Comparison of ENCODE assay signal across 15 cellular contexts in the genomic region with DNA sequence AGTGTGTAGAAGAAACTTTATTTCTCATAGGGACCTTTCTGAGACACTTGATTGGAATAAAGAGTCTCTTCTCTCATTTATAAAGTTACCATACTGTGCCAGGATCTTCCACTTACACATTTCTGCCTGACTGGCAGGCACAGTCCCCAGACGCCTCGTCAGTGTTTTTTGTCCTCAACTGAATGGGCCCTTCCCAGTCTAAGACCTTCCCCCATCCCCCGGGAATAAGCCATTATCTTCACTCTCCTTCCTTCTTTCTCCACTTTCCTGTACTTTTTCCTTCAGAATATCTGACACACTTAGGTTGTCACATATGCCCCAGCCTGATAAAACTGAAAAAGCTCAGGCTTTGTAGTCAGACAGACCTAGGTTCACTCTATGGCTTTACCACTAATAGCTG. TPM values are rescaled to one million over a fixed set of nuclear protein-coding genes. Genes with fewer than 3 reads are reported as not detected.
DNase-seq lines count a peak whose midpoint lies in the region; ATAC-seq and TF ChIP-seq lines count a peak whose summit lies in the region.
"Had no signal": no experiment of that assay in that cellular context is flagged by ENCODE, and none has a peak within 500 bp of the region (broad histone marks: within the 10 kb centered on the region; RNA-seq: fewer than 3 reads in every experiment).

No MANE protein-coding gene starts in this region.

- no CpG with 5 or more reads among the region's 3 CpGs for WGBS in IMR-90 (ENCODE audit: extremely low coverage in 2 of 2, insufficient read length in 1 of 2), 2 experiments
- WGBS in mammary epithelial cell (ENCODE audit: low coverage, missing lambda C conversion rate), result 97% methylated on average over 3 of the region's 3 CpGs
- WGBS in neuronal stem cell (ENCODE audit: extremely low coverage in 2 of 2, insufficient read length in 2 of 2, insufficient replicate concordance in 1 of 2), 2 donors, result no CpG with 5 or more reads among the region's 3 CpGs

- H2BK15ac ChIP-seq in IMR-90 (ENCODE audit: low read depth, low read length) (peak overlapping the region; percentile 65; the same call in 2 of the 3 replicates), neuronal stem cell (ENCODE audit: low read length) (no peak overlapping the region)

- H2AK5ac ChIP-seq in IMR-90 (ENCODE audit: low read depth, low read length) (peak overlapping the region; percentile 57; the same call in 1 of the 2 replicates), neuronal stem cell (ENCODE audit: low read depth, low read length) (no peak overlapping the region)

- H4K5ac ChIP-seq in IMR-90 (ENCODE audit: low read depth, low read length), result peak overlapping the region; percentile 30; the same call in 1 of the 2 replicates

- CTCF ChIA-PET in IMR-90 (lab: Yijun Ruan, JAX) (interaction anchor here (1.3 to 2.2 kb wide), 2 partner anchors 38 to 131 kb away, joined by 8 to 10 read pairs; no protein-coding TSS in a partner anchor), WTC11 (lab: Charles Lee) (interaction anchor here (0.6 to 2.7 kb wide), 5 partner anchors 9 to 194 kb away, joined by 3 to 19 read pairs (median 4); no protein-coding TSS in a partner anchor), mammary epithelial cell (lab: Charles Lee; ENCODE audit: low non-redundant PET) (no interaction called here)

- 0 out of 2 replicates have a peak overlapping the region, but pooled peaks have one; percentile 46 for H3K27ac Mint-ChIP-seq in WTC11
- H3K27ac Mint-ChIP-seq in nephron progenitor cell, result peak overlapping the region; percentile 30

- H2AK9ac ChIP-seq in IMR-90 (replicated peaks; ENCODE audit: low read depth, low read length, poor library complexity), result no peak overlapping the region

- H3K4me1 ChIP-seq in BLaER1, result peaks cover 45% of the 10 kb centered on the region
- peaks cover 13% of the 10 kb centered on the region for H3K4me1 ChIP-seq in IMR-90 (ENCODE audit: control insufficient read depth, insufficient read depth, low read length)
- no peaks in the 10 kb centered on the region for H3K4me1 ChIP-seq in mammary epithelial cell (ENCODE audit: insufficient read depth, low read length)
- H3K4me1 ChIP-seq in neuronal stem cell (ENCODE audit: control insufficient read depth in 2 of 2, insufficient read depth in 1 of 2, low read depth in 1 of 2, low read length in 2 of 2), result peaks cover 8 to 14% of the 10 kb centered on the region in 2 donors
- H3K4me1 ChIP-seq: HAP-1 had no signal

- H3K14ac ChIP-seq in IMR-90 (replicated peaks; ENCODE audit: low read depth, low read length) (peak overlapping the region; percentile 23), neuronal stem cell (ENCODE audit: low read length) (no peak overlapping the region)

- H4K20me1 ChIP-seq in BLaER1 (peaks cover 48% of the 10 kb centered on the region), IMR-90 (ENCODE audit: insufficient read depth, low read length) (peaks cover 4% of the 10 kb centered on the region; the same call in 1 of the 2 replicates), mammary epithelial cell (ENCODE audit: insufficient read depth, low read length) (no peaks in the 10 kb centered on the region)

- POLR2A ChIA-PET in IMR-90 (lab: Charles Lee; ENCODE audit: unreplicated experiment) (no interaction called here), WTC11 (lab: Charles Lee) (interaction anchor here (0.7 to 1.0 kb wide), 2 partner anchors 20 to 216 kb away, joined by 3 to 5 read pairs; no protein-coding TSS in a partner anchor)

- TF ChIP-seq RAD21 in IMR-90 (IDR thresholded peaks at IDR 0.05; ENCODE audit: low read length), result no peak

- intact Hi-C loops in IMR-90 (cut with micrococcal nuclease) (no loop called here), mammary epithelial cell (cut with micrococcal nuclease) (no loop called here)

- H3K27ac ChIP-seq in BLaER1 (no peak overlapping the region), IMR-90 (ENCODE audit: insufficient read depth, low read length) (peak overlapping the region; percentile 61), mammary epithelial cell (ENCODE audit: insufficient read depth, low read depth, low read length) (no peak overlapping the region), neuronal stem cell (replicated peaks; ENCODE audit: low read length) (no peak overlapping the region)

- H3K36me3 ChIP-seq in BLaER1 (peaks cover 27% of the 10 kb centered on the region), IMR-90 (ENCODE audit: control insufficient read depth, insufficient read depth, low read length) (no peaks in the 10 kb centered on the region), mammary epithelial cell (ENCODE audit: insufficient read depth, low read length) (no peaks in the 10 kb centered on the region), neuronal stem cell (replicated peaks in 1 of 2; ENCODE audit: control insufficient read depth in 2 of 2, insufficient read depth in 2 of 2, low read length in 2 of 2) (no peaks in the 10 kb centered on the region)
- H3K36me3 ChIP-seq: HAP-1 had no signal

- ATAC-seq in IMR-90 (ENCODE audit: low read depth), result no peak; the same call in 1 of the 2 replicates
- ATAC-seq in WTC11, result no peak
- ATAC-seq in GM19351 (IDR thresholded peaks at IDR 0.05; ENCODE audit: unreplicated experiment), result no peak
- no peak for ATAC-seq in GM21390 (IDR thresholded peaks at IDR 0.05; ENCODE audit: unreplicated experiment)

- H3K4me1 Mint-ChIP-seq in WTC11 (peaks cover 17% of the 10 kb centered on the region), nephron progenitor cell (peaks cover 41% of the 10 kb centered on the region)

- H4K8ac ChIP-seq in IMR-90 (ENCODE audit: low read depth in 2 of 2, low read length in 2 of 2), result peak overlapping the region; percentile 74 to 77; a peak in 3 of 4 replicates
- H4K8ac ChIP-seq in neuronal stem cell (ENCODE audit: low read depth, low read length), result no peak overlapping the region

- H3K18ac ChIP-seq in IMR-90 (ENCODE audit: low read depth, low read length) (peak overlapping the region; percentile 78; the same call in 1 of the 2 replicates), neuronal stem cell (ENCODE audit: low read length) (no peak overlapping the region)

- H3K9me3 Mint-ChIP-seq in WTC11 (no peaks in the 10 kb centered on the region), nephron progenitor cell (no peaks in the 10 kb centered on the region)
- H3K9me3 Mint-ChIP-seq: CD8-positive, alpha-beta memory T cell had no signal

- TF ChIP-seq CTCF in IMR-90 (conservative IDR thresholded peaks at IDR 0.05; ENCODE audit: low read depth, low read length) (no peak), WTC11 (IDR thresholded peaks at IDR 0.05) (no peak), nephron progenitor cell (IDR thresholded peaks at IDR 0.05) (no peak), mammary epithelial cell (conservative IDR thresholded peaks at IDR 0.05 in 1 of 2, IDR thresholded peaks at IDR 0.05 in 1 of 2; ENCODE audit: extremely low read depth in 1 of 2, insufficient read depth in 1 of 2, low read depth in 1 of 2, low read length in 2 of 2) (no peak)

- no peak for TF ChIP-seq POLR2A in IMR-90 (IDR thresholded peaks at IDR 0.05; ENCODE audit: low read depth, low read length)

- DNase-seq in IMR-90 (no peak), WTC11 (ENCODE audit: low spot score) (no peak), nephron progenitor cell (no peak), mammary epithelial cell (no peak), neuronal stem cell (ENCODE audit: low spot score) (no peak)
- DNase-seq: CD8-positive, alpha-beta memory T cell; DND-41; NCI-H1417 treated with DMSO at 0.1 percent for 48 hours; NCI-H2029 treated with DMSO at 0.1 percent for 48 hours; NCI-H446; SW 1271 had no signal

- H2BK20ac ChIP-seq in IMR-90 (ENCODE audit: low read depth, low read length), result peak overlapping the region; percentile 41

- H3K79me1 ChIP-seq in IMR-90 (ENCODE audit: low read depth in 1 of 2, low read length in 2 of 2), result peaks cover 23 to 28% of the 10 kb centered on the region in 2 experiments
- H3K79me1 ChIP-seq in neuronal stem cell (ENCODE audit: low read depth, low read length), result no peaks in the 10 kb centered on the region

- H2BK12ac ChIP-seq in neuronal stem cell (ENCODE audit: low read length), result no peak overlapping the region

- no peaks in the 10 kb centered on the region for H3K27me3 ChIP-seq in BLaER1
- no peaks in the 10 kb centered on the region for H3K27me3 ChIP-seq in IMR-90 (ENCODE audit: control insufficient read depth, insufficient read depth, low read length)
- no peaks in the 10 kb centered on the region for H3K27me3 ChIP-seq in mammary epithelial cell (ENCODE audit: insufficient read depth, low read length)
- no peaks in the 10 kb centered on the region for H3K27me3 ChIP-seq in neuronal stem cell (ENCODE audit: control insufficient read depth in 3 of 3, insufficient read depth in 3 of 3, low read depth in 1 of 3, low read length in 3 of 3)

- H2BK120ac ChIP-seq in IMR-90 (ENCODE audit: low read depth, low read length) (peak overlapping the region; percentile 73), neuronal stem cell (ENCODE audit: low read depth, low read length) (no peak overlapping the region)

- no peak overlapping the region for H2AFZ ChIP-seq in IMR-90 (replicated peaks; ENCODE audit: low read length, poor library complexity)
- no peak overlapping the region for H2AFZ ChIP-seq in mammary epithelial cell (ENCODE audit: low read depth, low read length)
- no peak overlapping the region for H2AFZ ChIP-seq in neuronal stem cell (ENCODE audit: low read length)

- H3K4me3 ChIP-seq in BLaER1 (no peak overlapping the region), IMR-90 (ENCODE audit: insufficient read depth, low read depth, low read length) (no peak overlapping the region), mammary epithelial cell (replicated peaks in 1 of 3; ENCODE audit: insufficient read depth in 1 of 3, low read depth in 2 of 3, low read length in 3 of 3) (no peak overlapping the region), neuronal stem cell (ENCODE audit: low read length in 2 of 2) (no peak overlapping the region)
- H3K4me3 ChIP-seq: HAP-1 had no signal

- H3K4ac ChIP-seq in IMR-90 (ENCODE audit: low read depth, low read length) (peak overlapping the region; percentile 34; the same call in 1 of the 2 replicates), neuronal stem cell (ENCODE audit: low read length) (no peak overlapping the region)

- H3K79me2 ChIP-seq in mammary epithelial cell (ENCODE audit: insufficient read depth, low read length), result no peaks in the 10 kb centered on the region

- in situ Hi-C loops in IMR-90 (cut with MboI; ENCODE audit: low sequenced_read_pairs) (no loop called here), mammary epithelial cell (cut with MboI; ENCODE audit: low sequenced_read_pairs in 2 of 2) (no loop called here)

- H3K36me3 Mint-ChIP-seq in WTC11 (no peaks in the 10 kb centered on the region), nephron progenitor cell (ENCODE audit: low read depth) (peaks cover 6% of the 10 kb centered on the region)

- BruUV-seq in IMR-90 (replicated peaks; lab: Mats Ljungman, UMichigan) (no TSS peak), mammary epithelial cell (replicated peaks; lab: Mats Ljungman, UMichigan) (no TSS peak)

- H4K91ac ChIP-seq in IMR-90 (ENCODE audit: insufficient read depth, low read depth, low read length), result peak overlapping the region; percentile 44
- H4K91ac ChIP-seq in neuronal stem cell (ENCODE audit: low read depth, low read length, poor library complexity), result no peak overlapping the region

- H3K9ac ChIP-seq in BLaER1 (no peak overlapping the region), IMR-90 (ENCODE audit: low read depth, low read length) (no peak overlapping the region), mammary epithelial cell (ENCODE audit: insufficient read depth, low read length) (no peak overlapping the region), neuronal stem cell (ENCODE audit: low read depth, low read length, poor library complexity) (no peak overlapping the region)

- peak overlapping the region; percentile 22 for H2BK5ac ChIP-seq in IMR-90 (ENCODE audit: low read depth, low read length, poor library complexity, severe bottlenecking)
- no peak overlapping the region for H2BK5ac ChIP-seq in neuronal stem cell (ENCODE audit: low read length)

- dilution Hi-C loops in IMR-90 (cut with HindIII; ENCODE audit: low sequenced_read_pairs, unreplicated experiment), result no loop called here
- dilution Hi-C loops in mammary epithelial cell (cut with HindIII; ENCODE audit: low sequenced_read_pairs), result no loop called here

- no peaks in the 10 kb centered on the region for H3K27me3 Mint-ChIP-seq in WTC11 (ENCODE audit: low read depth)
- H3K27me3 Mint-ChIP-seq in nephron progenitor cell (ENCODE audit: low read depth, poor library complexity), result peaks cover 2% of the 10 kb centered on the region
- H3K27me3 Mint-ChIP-seq: CD8-positive, alpha-beta memory T cell had no signal

- no peak overlapping the region for H3K56ac ChIP-seq in IMR-90 (ENCODE audit: extremely low read depth, insufficient read depth, low read length)

- H3K4me3 Mint-ChIP-seq in WTC11, result no peak overlapping the region
- no peak overlapping the region for H3K4me3 Mint-ChIP-seq in nephron progenitor cell
- H3K4me3 Mint-ChIP-seq: CD8-positive, alpha-beta memory T cell had no signal

- no peaks in the 10 kb centered on the region for H3K9me3 ChIP-seq in BLaER1
- no peaks in the 10 kb centered on the region for H3K9me3 ChIP-seq in IMR-90 (ENCODE audit: control insufficient read depth, insufficient read depth, low read length)
- H3K9me3 ChIP-seq in mammary epithelial cell (replicated peaks; ENCODE audit: insufficient read depth, low read length), result no peaks in the 10 kb centered on the region
- no peaks in the 10 kb centered on the region for H3K9me3 ChIP-seq in neuronal stem cell (replicated peaks in 1 of 2; ENCODE audit: control insufficient read depth in 2 of 2, insufficient read depth in 1 of 2, low read depth in 1 of 2, low read length in 2 of 2)
- H3K9me3 ChIP-seq: HAP-1 had no signal

- peak overlapping the region; percentile 25; the same call in 1 of the 2 replicates for H3K4me2 ChIP-seq in BLaER1
- no peak overlapping the region for H3K4me2 ChIP-seq in IMR-90 (ENCODE audit: low read depth, low read length)
- no peak overlapping the region for H3K4me2 ChIP-seq in mammary epithelial cell (ENCODE audit: insufficient read depth, low read depth, low read length)
- H3K4me2 ChIP-seq in neuronal stem cell (ENCODE audit: insufficient read depth, low read length, poor library complexity, severe bottlenecking), result no peak overlapping the region

- H3K23ac ChIP-seq in IMR-90 (ENCODE audit: low read depth, low read length) (no peak overlapping the region), neuronal stem cell (ENCODE audit: low read depth, low read length, poor library complexity) (no peak overlapping the region)

- H3K9me1 ChIP-seq in IMR-90 (ENCODE audit: insufficient read depth, low read length), result peaks cover 11% of the 10 kb centered on the region

RNA-seq across cellular contexts. Expression of a gene that starts 35.3 kb away (rescaled TPM):
- total RNA-seq in IMR-90 (2012; rRNA removed) (under 0.01 TPM in 1 of 2 replicates, not detected in the other), WTC11 (2021) (4.5 to 5.4 TPM (median 5.2 TPM) in 3 replicates), mammary epithelial cell (1 to 10 TPM in 1 of 2 donors, under 1 TPM in 1; 0.67 to 1.9 TPM)
- polyA plus RNA-seq in IMR-90 (2012; rRNA removed) (0.53 and 0.87 TPM in 2 replicates), mammary epithelial cell (0.22 TPM)
- polyA plus RNA-seq in IMR-90 (2012; cell fraction: cytosol; rRNA removed), result 0.03 and 0.05 TPM in 2 replicates
- 3.9 and 6.9 TPM in 2 replicates for polyA plus RNA-seq in IMR-90 (2012; cell fraction: nucleus; rRNA removed; ENCODE audit: low replicate concordance)
- 2.0 TPM for polyA minus RNA-seq in mammary epithelial cell
- polyA plus RNA-seq in neuronal stem cell (2013, experiment 1 of 2), result 6.4 TPM
- polyA plus RNA-seq in neuronal stem cell (2013, experiment 2 of 2), result 6.7 TPM
- polyA plus RNA-seq: CD8-positive, alpha-beta memory T cell had no signal
